ENCODE assay signal across 27 cellular contexts in genomic region chr2:161169335-161169734, GRCh38. TPM values are rescaled to one million over a fixed set of nuclear protein-coding genes. Genes with fewer than 3 reads are reported as not detected.
DNase-seq lines count a peak whose midpoint lies in the region; ATAC-seq, FAIRE-seq and TF ChIP-seq lines count a peak whose summit lies in the region.
"Had no signal": no experiment of that assay in that cellular context is flagged by ENCODE, and none has a peak within 500 bp of the region (broad histone marks: within the 10 kb centered on the region; RNA-seq: fewer than 3 reads in every experiment).

No MANE protein-coding gene starts in this region.

- peaks cover 21% of the 10 kb centered on the region for H3K36me3 Mint-ChIP-seq in effector memory CD8-positive, alpha-beta T cell (ENCODE audit: insufficient read depth)
- peaks cover 67% of the 10 kb centered on the region for H3K36me3 Mint-ChIP-seq in stimulated activated memory B cell treated with anti-CD40 and anti-IgM and Interleukin-4, amounts not matched to agents 10 μg/mL and 1 μg/mL and 100 μg/mL, for 72 hours
- peaks cover 2% of the 10 kb centered on the region for H3K36me3 Mint-ChIP-seq in chondrocyte (ENCODE audit: low read depth)

- H3K27me3 ChIP-seq in HepG2 (ENCODE audit: control insufficient read depth in 1 of 2, insufficient read depth in 2 of 2, low read length in 2 of 2) (no peaks in the 10 kb centered on the region), right lobe of liver (no peaks in the 10 kb centered on the region)
- H3K27me3 ChIP-seq: BE2C, gastrocnemius medialis, suprapubic skin, upper lobe of left lung had no signal

- 95% methylated on average over 2 of the region's 2 CpGs for WGBS in HepG2 (ENCODE audit: low lambda C conversion rate)
- WGBS in right lobe of liver (ENCODE audit: insufficient coverage, low coverage, low lambda C conversion rate, missing lambda C conversion rate), result 79% methylated on average over 2 of the region's 2 CpGs

- no peak for FAIRE-seq in HepG2 (lab: Jason Lieb, UNC)

- intact Hi-C loops in HepG2 (cut with micrococcal nuclease; ENCODE audit: unreplicated experiment), result no loop called here
- intact Hi-C loops in right lobe of liver (cut with DNase I), result no loop called here
- intact Hi-C loops in OCI-LY7 (cut with micrococcal nuclease; ENCODE audit: unreplicated experiment), result loop anchor here (10.0 kb wide), 1 partner anchor 465 kb away; no protein-coding TSS in a partner anchor

- CTCF ChIA-PET in HepG2 (lab: Yijun Ruan, JAX; ENCODE audit: low intra/inter-chr PET ratio, low total read pairs) (no interaction called here), OCI-LY7 (lab: Charles Lee; ENCODE audit: unreplicated experiment) (no interaction called here)

- no peaks in the 10 kb centered on the region for H3K27me3 Mint-ChIP-seq in effector memory CD8-positive, alpha-beta T cell
- no peaks in the 10 kb centered on the region for H3K27me3 Mint-ChIP-seq in stimulated activated memory B cell treated with anti-CD40 and anti-IgM and Interleukin-4, amounts not matched to agents 10 μg/mL and 1 μg/mL and 100 μg/mL, for 72 hours
- no peaks in the 10 kb centered on the region for H3K27me3 Mint-ChIP-seq in chondrocyte (ENCODE audit: low read depth)
- H3K27me3 Mint-ChIP-seq: activated T-cell treated with anti-CD3 and anti-CD28 coated beads, Interleukin-2, amount 50 U/mL, for 24 hours; brain; naive thymus-derived CD8-positive, alpha-beta T cell had no signal

- H3K4me3 ChIP-seq in HepG2 (replicated peaks in 1 of 3; ENCODE audit: insufficient read depth in 1 of 3, low read depth in 2 of 3, low read length in 3 of 3) (no peak overlapping the region), right lobe of liver (no peak overlapping the region), OCI-LY7 (ENCODE audit: low read depth, low read length, poor library complexity, severe bottlenecking) (no peak overlapping the region)
- H3K4me3 ChIP-seq: gastrocnemius medialis, suprapubic skin, upper lobe of left lung had no signal

- peaks cover 53 to 79% of the 10 kb centered on the region in 2 donors for H3K4me1 Mint-ChIP-seq in effector memory CD8-positive, alpha-beta T cell (ENCODE audit: low read depth in 2 of 2)
- H3K4me1 Mint-ChIP-seq in stimulated activated memory B cell treated with anti-CD40 and anti-IgM and Interleukin-4, amounts not matched to agents 10 μg/mL and 1 μg/mL and 100 μg/mL, for 72 hours, result peaks cover 95% of the 10 kb centered on the region
- H3K4me1 Mint-ChIP-seq in chondrocyte (ENCODE audit: low read depth), result peaks cover 51% of the 10 kb centered on the region

- no peak for TF ChIP-seq POLR2A in HepG2 (IDR thresholded peaks at IDR 0.05; ENCODE audit: insufficient read depth in 1 of 2, low read depth in 2 of 2, low read length in 2 of 2)
- TF ChIP-seq POLR2A in right lobe of liver (IDR thresholded peaks at IDR 0.05), result no peak

- ATAC-seq in HepG2, result no peak
- ATAC-seq in right lobe of liver, result no peak
- ATAC-seq in effector memory CD8-positive, alpha-beta T cell (replicated peaks), result no peak
- ATAC-seq in stimulated activated memory B cell treated with anti-CD40 and anti-IgM and Interleukin-4, amounts not matched to agents 10 μg/mL and 1 μg/mL and 100 μg/mL, for 72 hours, result no peak
- ATAC-seq: gastrocnemius medialis; naive thymus-derived CD8-positive, alpha-beta T cell had no signal

- no peak for TF ChIP-seq CTCF in HepG2 (CRISPR knock-in tag; IDR thresholded peaks at IDR 0.05)
- no peak for TF ChIP-seq CTCF in right lobe of liver (IDR thresholded peaks at IDR 0.05)
- TF ChIP-seq CTCF in OCI-LY7 (conservative IDR thresholded peaks at IDR 0.05; ENCODE audit: low read length), result no peak
- no peak for TF ChIP-seq CTCF in chondrocyte (IDR thresholded peaks at IDR 0.05)

- H3K4me1 ChIP-seq in HepG2 (ENCODE audit: insufficient read depth, low read length), result peaks cover 76% of the 10 kb centered on the region
- peaks cover 0 to 43% (median 11%) of the 10 kb centered on the region in 4 donors for H3K4me1 ChIP-seq in right lobe of liver
- peaks cover 38% of the 10 kb centered on the region for H3K4me1 ChIP-seq in OCI-LY7 (ENCODE audit: insufficient read depth, low read length, poor library complexity, severe bottlenecking)
- H3K4me1 ChIP-seq: BE2C had no signal

- H3K27ac ChIP-seq in HepG2 (ENCODE audit: extremely low read length, insufficient read depth, low read length) (no peak overlapping the region), right lobe of liver (no peak overlapping the region), OCI-LY7 (ENCODE audit: low read depth, low read length, poor library complexity, severe bottlenecking) (no peak overlapping the region)
- H3K27ac ChIP-seq: gastrocnemius medialis, HL-60, suprapubic skin, upper lobe of left lung had no signal

- in situ Hi-C loops in HepG2 (cut with HindIII; ENCODE audit: extremely low pct_ligation_motif_present, low pct_unique_long_range_greater_than_20kb), result no loop called here

- DNase-seq in HepG2 (ENCODE audit: low spot score) (no peak), right lobe of liver (no peak), OCI-LY7 (ENCODE audit: low spot score) (no peak), chondrocyte (ENCODE audit: low spot score) (no peak), T-helper 9 cell (no peak)
- DNase-seq in effector memory CD8-positive, alpha-beta T cell, result no peak
- no peak for DNase-seq in activated CD4-positive, alpha-beta T cell treated with anti-CD3 and anti-CD28 coated beads for 1 hour
- DNase-seq: ACHN; activated CD4-positive, alpha-beta T cell treated with anti-CD3 and anti-CD28 coated beads for 4 hours; activated naive CD4-positive, alpha-beta T cell treated with anti-CD3 and anti-CD28 coated beads for 36 hours; activated T-cell treated with anti-CD3 and anti-CD28 coated beads, Interleukin-2, amount 50 U/mL, for 24 hours; amniotic stem cell; BE2C; gastrocnemius medialis; Kasumi-1; midbrain; naive thymus-derived CD8-positive, alpha-beta T cell; NCI-H1436; NCI-H345; NCI-H82; RPMI8226; stimulated activated CD4-positive, alpha-beta T cell treated with anti-CD3 and anti-CD28 coated beads, Interleukin-4, amount 100 ng/mL, for 24 hours; upper lobe of left lung had no signal

- no peak overlapping the region for H3K4me3 Mint-ChIP-seq in effector memory CD8-positive, alpha-beta T cell
- no peak overlapping the region for H3K4me3 Mint-ChIP-seq in stimulated activated memory B cell treated with anti-CD40 and anti-IgM and Interleukin-4, amounts not matched to agents 10 μg/mL and 1 μg/mL and 100 μg/mL, for 72 hours
- no peak overlapping the region for H3K4me3 Mint-ChIP-seq in chondrocyte (ENCODE audit: unreplicated experiment)
- H3K4me3 Mint-ChIP-seq: activated naive CD4-positive, alpha-beta T cell treated with anti-CD3 and anti-CD28 coated beads for 36 hours; activated T-cell treated with anti-CD3 and anti-CD28 coated beads, Interleukin-2, amount 50 U/mL, for 24 hours; brain; naive thymus-derived CD8-positive, alpha-beta T cell had no signal

- no TSS peak for BruUV-seq in HepG2 (replicated peaks; lab: Mats Ljungman, UMichigan)
- BruUV-seq in OCI-LY7 (replicated peaks; lab: Mats Ljungman, UMichigan), result no TSS peak

- no peak overlapping the region for H2AFZ ChIP-seq in HepG2 (ENCODE audit: low read length)
- no peak overlapping the region for H2AFZ ChIP-seq in OCI-LY7 (ENCODE audit: low read length)

- H3K9me3 Mint-ChIP-seq in effector memory CD8-positive, alpha-beta T cell, result no peaks in the 10 kb centered on the region
- peaks cover 6% of the 10 kb centered on the region for H3K9me3 Mint-ChIP-seq in stimulated activated memory B cell treated with anti-CD40 and anti-IgM and Interleukin-4, amounts not matched to agents 10 μg/mL and 1 μg/mL and 100 μg/mL, for 72 hours
- no peaks in the 10 kb centered on the region for H3K9me3 Mint-ChIP-seq in chondrocyte (ENCODE audit: low read depth)
- H3K9me3 Mint-ChIP-seq: naive thymus-derived CD8-positive, alpha-beta T cell had no signal

- H3K79me2 ChIP-seq in HepG2 (ENCODE audit: insufficient read depth, low read length), result peaks cover 63% of the 10 kb centered on the region
- peaks cover 6% of the 10 kb centered on the region; the same call in 1 of the 2 replicates for H3K79me2 ChIP-seq in OCI-LY7 (ENCODE audit: insufficient read depth, low read depth, low read length)

- H3K9ac ChIP-seq in HepG2 (ENCODE audit: insufficient read depth, low read depth, low read length), result no peak overlapping the region

- POLR2A ChIA-PET in HepG2 (lab: Yijun Ruan, JAX) (interaction anchor here (0.9 to 1.3 kb wide), 3 partner anchors 8 to 34 kb away, joined by 3 to 4 read pairs (median 4); partner anchors contain the start of gene TANK), OCI-LY7 (lab: Charles Lee) (interaction anchor here (0.6 to 1.4 kb wide), 13 partner anchors 12 to 86 kb away, joined by 3 to 6 read pairs (median 3); no protein-coding TSS in a partner anchor)

- H4K20me1 ChIP-seq in HepG2 (ENCODE audit: insufficient read depth, low read length) (0 out of 2 replicates have a peak, but pooled peaks cover 6% of the 10 kb centered on the region), OCI-LY7 (ENCODE audit: insufficient read depth, low read length) (no peaks in the 10 kb centered on the region)

- H3K4me2 ChIP-seq in HepG2 (ENCODE audit: low read depth, low read length) (no peak overlapping the region), OCI-LY7 (ENCODE audit: low read length) (peak overlapping the region; percentile 44)

- H3K9me2 ChIP-seq in OCI-LY7 (ENCODE audit: insufficient read depth, low read length), result no peaks in the 10 kb centered on the region

- no peak for TF ChIP-seq RAD21 in HepG2 (CRISPR knock-in tag; IDR thresholded peaks at IDR 0.05)

- H3K27ac Mint-ChIP-seq in effector memory CD8-positive, alpha-beta T cell, result peak overlapping the region; percentile 39 to 82
- peak overlapping the region; percentile 87 for H3K27ac Mint-ChIP-seq in stimulated activated memory B cell treated with anti-CD40 and anti-IgM and Interleukin-4, amounts not matched to agents 10 μg/mL and 1 μg/mL and 100 μg/mL, for 72 hours
- H3K27ac Mint-ChIP-seq in chondrocyte (ENCODE audit: unreplicated experiment), result no peak overlapping the region
- H3K27ac Mint-ChIP-seq: activated naive CD4-positive, alpha-beta T cell treated with anti-CD3 and anti-CD28 coated beads for 36 hours; activated T-cell treated with anti-CD3 and anti-CD28 coated beads, Interleukin-2, amount 50 U/mL, for 24 hours; brain had no signal

- TF ChIP-seq EP300 in HepG2 (IDR thresholded peaks at IDR 0.05; ENCODE audit: low read depth in 2 of 2, low read length in 2 of 2) (no peak), HepG2 (CRISPR knock-in tag; IDR thresholded peaks at IDR 0.05; ENCODE audit: borderline replicate concordance) (no peak)

- peaks cover 0 to 14% of the 10 kb centered on the region in 2 experiments; a peak in 3 of 5 replicates for H3K36me3 ChIP-seq in HepG2 (replicated peaks in 1 of 2; ENCODE audit: control insufficient read depth in 1 of 2, insufficient read depth in 2 of 2, low read length in 2 of 2)
- H3K36me3 ChIP-seq in right lobe of liver, result no peaks in the 10 kb centered on the region
- peaks cover 17% of the 10 kb centered on the region for H3K36me3 ChIP-seq in OCI-LY7 (ENCODE audit: insufficient read depth, low read length)
- H3K36me3 ChIP-seq: BE2C had no signal

- H3K9me3 ChIP-seq in HepG2 (ENCODE audit: low read length) (no peaks in the 10 kb centered on the region), right lobe of liver (no peaks in the 10 kb centered on the region), OCI-LY7 (ENCODE audit: low read length) (no peaks in the 10 kb centered on the region)
- H3K9me3 ChIP-seq: BE2C, gastrocnemius medialis, suprapubic skin, upper lobe of left lung had no signal

RNA-seq across cellular contexts. Expression of gene TANK, which starts 9.1 kb away (rescaled TPM):
- total RNA-seq in HepG2 (2016; rRNA removed; fragmentation: Illumina TruSeq; extraction: Trizol) (96.0 and 96.1 TPM in 2 replicates), right lobe of liver (10 to 100 TPM; 25.4 to 46.4 (median 36.0) TPM), OCI-LY7 (2022) (64.9 and 78.0 TPM in 2 replicates), chondrocyte (45.4 to 68.5 TPM (median 45.6 TPM) in 3 replicates)
- total RNA-seq in HepG2 (2016; cell fraction: cytosol; rRNA removed; fragmentation: Illumina TruSeq; extraction: Trizol; ENCODE audit: low read depth), result 65.4 and 82.9 TPM in 2 replicates
- total RNA-seq in HepG2 (2016; cell fraction: insoluble cytoplasmic fraction; rRNA removed; fragmentation: Illumina TruSeq; extraction: Trizol), result 99.7 and 101 TPM in 2 replicates
- 65.8 and 69.1 TPM in 2 replicates for total RNA-seq in HepG2 (2016; cell fraction: membrane; rRNA removed; fragmentation: Illumina TruSeq; extraction: Trizol)
- 205 and 214 TPM in 2 replicates for total RNA-seq in HepG2 (2016; cell fraction: nucleus; rRNA removed; fragmentation: Illumina TruSeq; extraction: Trizol)
- polyA plus RNA-seq in HepG2 (2011; rRNA removed), result 66.9 and 67.0 TPM in 2 replicates
- 27.9 and 40.9 TPM in 2 replicates for polyA plus RNA-seq in HepG2 (2011; cell fraction: cytosol; rRNA removed)
- polyA plus RNA-seq in HepG2 (2011; cell fraction: nucleus; rRNA removed), result 64.3 and 75.4 TPM in 2 replicates
- 107 and 108 TPM in 2 replicates for polyA plus RNA-seq in HepG2 (2012)
- polyA plus RNA-seq in HepG2 (2016; cell fraction: cytosol; fragmentation: Illumina TruSeq; extraction: Trizol; ENCODE audit: low read depth), result 45.0 and 56.0 TPM in 2 replicates
- 87.1 and 87.7 TPM in 2 replicates for polyA plus RNA-seq in HepG2 (2016; cell fraction: insoluble cytoplasmic fraction; fragmentation: Illumina TruSeq; extraction: Trizol; ENCODE audit: low read depth)
- polyA plus RNA-seq in HepG2 (2016; cell fraction: membrane; fragmentation: Illumina TruSeq; extraction: Trizol; ENCODE audit: low read depth), result 48.7 and 59.8 TPM in 2 replicates
- polyA plus RNA-seq in HepG2 (2016; cell fraction: nucleus; fragmentation: Illumina TruSeq; extraction: Trizol; ENCODE audit: insufficient read depth, low read depth), result 83.7 and 91.8 TPM in 2 replicates
- polyA minus RNA-seq in HepG2 (2011; rRNA and poly(A)+ RNA removed; ENCODE audit: low replicate concordance), result 8.0 and 20.2 TPM in 2 replicates
- polyA minus RNA-seq in HepG2 (2011; cell fraction: cytosol; rRNA and poly(A)+ RNA removed), result 34.8 and 35.3 TPM in 2 replicates
- 549 and 577 TPM in 2 replicates for polyA minus RNA-seq in HepG2 (2011; cell fraction: nucleus; rRNA and poly(A)+ RNA removed)
- total RNA-seq in OCI-LY7 (2014; rRNA removed; shearing (Covaris generic)), result 43.4 and 52.6 TPM in 2 replicates
